8 cellular contexts compared by ENCODE assay signal in the genomic region with DNA sequence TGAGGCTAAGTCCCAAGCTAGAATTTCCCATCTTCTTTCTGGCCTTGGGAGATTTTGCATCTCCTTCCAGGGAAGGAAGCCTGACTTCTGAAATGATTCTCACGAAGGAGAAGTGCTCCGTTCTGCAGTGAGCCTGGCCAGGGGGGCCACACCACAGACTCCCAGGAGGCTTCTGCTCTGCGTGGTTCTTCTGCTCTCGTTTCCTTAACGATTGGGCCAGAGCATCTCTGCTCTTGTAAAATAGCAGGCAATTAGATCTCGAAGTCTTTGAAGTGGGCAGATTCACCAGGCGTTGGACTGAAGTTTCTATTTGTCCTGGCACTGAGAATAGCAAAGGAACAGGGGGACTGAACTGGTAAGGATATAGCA. TPM values are rescaled to one million over a fixed set of nuclear protein-coding genes. Genes with fewer than 3 reads are reported as not detected.
A peak's percentile ranks its signal among the peaks of the same experiment; 100 is the strongest.
DNase-seq lines count a peak whose midpoint lies in the region; ATAC-seq and TF ChIP-seq lines count a peak whose summit lies in the region.

No MANE protein-coding gene starts in this region.

- peaks cover 53% of the 10 kb centered on the region for H3K4me1 Mint-ChIP-seq in CD4-positive, alpha-beta T cell (ENCODE audit: low read depth)

- no peaks in the 10 kb centered on the region for H3K9me2 ChIP-seq in Karpas-422 (replicated peaks; ENCODE audit: insufficient read depth, low read length)

- WGBS in upper lobe of left lung, 2 donors: 49 to 57% methylated on average over 7 of the region's 7 CpGs

- H3K36me3 ChIP-seq in Karpas-422 (ENCODE audit: insufficient read depth, low read length): no peaks in the 10 kb centered on the region
- H3K36me3 ChIP-seq in fibroblast of lung (ENCODE audit: control insufficient read depth, insufficient read depth, low read length): no peaks in the 10 kb centered on the region
- no peaks in the 10 kb centered on the region for H3K36me3 ChIP-seq in upper lobe of left lung

- H3K4me2 ChIP-seq in Karpas-422 (ENCODE audit: low read depth, low read length, poor library complexity, severe bottlenecking): peak overlapping the region; percentile 61
- H3K4me2 ChIP-seq in fibroblast of lung (ENCODE audit: extremely low read depth, insufficient read depth, low read length): peak overlapping the region; percentile 79

- H3K4me1 ChIP-seq in Karpas-422 (ENCODE audit: low read length): peaks cover 23% of the 10 kb centered on the region
- H3K4me1 ChIP-seq in fibroblast of lung (ENCODE audit: control insufficient read depth, extremely low read depth, insufficient read depth, low read length): no peaks in the 10 kb centered on the region
- H3K4me1 ChIP-seq in upper lobe of left lung: peaks cover 12 to 18% (median 16%) of the 10 kb centered on the region in 4 donors

- H3K27ac Mint-ChIP-seq in CD4-positive, alpha-beta T cell: peak overlapping the region; percentile 72

- H3K9me3 ChIP-seq in CD4-positive, alpha-beta T cell (ENCODE audit: control insufficient read depth, low read length): peaks cover 13% of the 10 kb centered on the region
- H3K9me3 ChIP-seq in Karpas-422 (ENCODE audit: low read length): peaks cover 13% of the 10 kb centered on the region
- no peaks in the 10 kb centered on the region for H3K9me3 ChIP-seq in fibroblast of lung (ENCODE audit: control insufficient read depth, insufficient read depth, low read depth, low read length)
- H3K9me3 ChIP-seq in upper lobe of left lung: peaks cover 0 to 11% (median 4%) of the 10 kb centered on the region in 4 donors

- H4K20me1 ChIP-seq in Karpas-422 (ENCODE audit: insufficient read depth, low read depth, low read length) (peaks cover 13% of the 10 kb centered on the region), fibroblast of lung (ENCODE audit: control insufficient read depth, extremely low read depth, insufficient read depth, low read length) (no peaks in the 10 kb centered on the region)

- peak overlapping the region; percentile 22 for H3K27ac ChIP-seq in CD4-positive, alpha-beta T cell (ENCODE audit: low read depth, low read length)
- H3K27ac ChIP-seq in Karpas-422 (ENCODE audit: low read length) (no peak overlapping the region), fibroblast of lung (ENCODE audit: insufficient read depth, low read length) (no peak overlapping the region), upper lobe of left lung (peak overlapping the region in 2 of 4 donors; percentile 28 to 69), RWPE1 (no peak overlapping the region)

- peaks cover 4% of the 10 kb centered on the region for H3K9me3 Mint-ChIP-seq in CD4-positive, alpha-beta T cell

- no peak for TF ChIP-seq EP300 in upper lobe of left lung (IDR thresholded peaks at IDR 0.05)

- H3K79me2 ChIP-seq in Karpas-422 (ENCODE audit: low read length): no peaks in the 10 kb centered on the region
- H3K79me2 ChIP-seq in fibroblast of lung (ENCODE audit: control insufficient read depth, insufficient read depth, low read length): no peaks in the 10 kb centered on the region

- H3K27me3 Mint-ChIP-seq in CD4-positive, alpha-beta T cell: no peaks in the 10 kb centered on the region

- POLR2A ChIA-PET in CD4-positive, alpha-beta T cell (lab: Charles Lee): interaction anchor here (1.0 to 2.6 kb wide), 7 partner anchors 8 to 44 kb away, joined by 3 to 14 read pairs (median 7); no protein-coding TSS in a partner anchor
- POLR2A ChIA-PET in RWPE1 (lab: Yijun Ruan, JAX; ENCODE audit: low non-redundant PET): no interaction called here

- peak overlapping the region; percentile 40; the same call in 1 of the 2 replicates for H3K4me3 ChIP-seq in Karpas-422 (ENCODE audit: low read length)
- H3K4me3 ChIP-seq in fibroblast of lung (replicated peaks in 1 of 4; ENCODE audit: control extremely low read depth in 1 of 4, insufficient read depth in 1 of 4, low read depth in 3 of 4, low read length in 4 of 4): peak overlapping the region in 1 of 4 experiments; percentile 60
- H3K4me3 ChIP-seq in upper lobe of left lung: peak overlapping the region in 3 of 4 donors; percentile 35 to 47 (median 38)

- CTCF ChIA-PET in CD4-positive, alpha-beta T cell (lab: Charles Lee): interaction anchor here (0.9 to 2.2 kb wide), 4 partner anchors 23 to 51 kb away, joined by 3 to 13 read pairs (median 4); no protein-coding TSS in a partner anchor
- CTCF ChIA-PET in RWPE1 (lab: Yijun Ruan, JAX): no interaction called here

- H3K4me3 Mint-ChIP-seq in CD4-positive, alpha-beta T cell: peak overlapping the region; percentile 57

- TF ChIP-seq CTCF in CD4-positive, alpha-beta T cell (IDR thresholded peaks at IDR 0.05): no peak
- TF ChIP-seq CTCF in fibroblast of lung (conservative IDR thresholded peaks at IDR 0.05 in 1 of 2, IDR thresholded peaks at IDR 0.05 in 1 of 2; ENCODE audit: low read depth in 1 of 2, low read length in 2 of 2) (peak in 1 of 2 donors; percentile 0), upper lobe of left lung (IDR thresholded peaks at IDR 0.05) (no peak), RWPE1 (conservative IDR thresholded peaks at IDR 0.05; ENCODE audit: low read depth) (no peak)

- H3K9ac ChIP-seq in Karpas-422 (ENCODE audit: low read length) (peak overlapping the region; percentile 30), fibroblast of lung (ENCODE audit: insufficient read depth, low read length) (no peak overlapping the region)

- intact Hi-C loops in CD4-positive, alpha-beta T cell (cut with DNase I, micrococcal nuclease): loop anchor here in 1 of 2 experiments (10.0 kb wide), 1 partner anchor 139 kb away; no protein-coding TSS in a partner anchor

- H2AFZ ChIP-seq in Karpas-422 (ENCODE audit: low read length) (no peak overlapping the region), fibroblast of lung (ENCODE audit: low read length) (no peak overlapping the region)

- no peaks in the 10 kb centered on the region for H3K36me3 Mint-ChIP-seq in CD4-positive, alpha-beta T cell (ENCODE audit: low read depth)

- DNase-seq in CD4-positive, alpha-beta T cell: no peak
- peak; percentile 84 for DNase-seq in Karpas-422
- no peak for DNase-seq in fibroblast of lung (ENCODE audit: low read depth in 2 of 2)
- no peak for DNase-seq in upper lobe of left lung
- no peak for DNase-seq in cortex of kidney (lab: John Stamatoyannopoulos, UW)
- DNase-seq in RWPE1 (ENCODE audit: low spot score): no peak
- DNase-seq in NCI-H1694 treated with DMSO at 0.1 percent for 48 hours (lab: John Stamatoyannopoulos, UW): no peak

- H3K27me3 ChIP-seq in CD4-positive, alpha-beta T cell (ENCODE audit: control insufficient read depth, insufficient read depth, low read length): no peaks in the 10 kb centered on the region
- H3K27me3 ChIP-seq in Karpas-422 (ENCODE audit: low read length): 0 out of 2 replicates have a peak, but pooled peaks cover 6% of the 10 kb centered on the region
- H3K27me3 ChIP-seq in fibroblast of lung (ENCODE audit: control insufficient read depth, insufficient read depth, low read length): peaks cover 2% of the 10 kb centered on the region
- H3K27me3 ChIP-seq in upper lobe of left lung: no peaks in the 10 kb centered on the region

- peak; percentile 18 for ATAC-seq in CD4-positive, alpha-beta T cell (ENCODE audit: poor library complexity)
- ATAC-seq in GM19467 (IDR thresholded peaks at IDR 0.05; ENCODE audit: unreplicated experiment) (peak; percentile 39), upper lobe of left lung (ENCODE audit: low FRiP score in 2 of 2) (peak; percentile 37 to 66)

- TF ChIP-seq POLR2A in upper lobe of left lung (IDR thresholded peaks at IDR 0.05): no peak

RNA-seq across cellular contexts. Expression of a gene that starts 6.7 kb away (rescaled TPM):
- total RNA-seq in CD4-positive, alpha-beta T cell: 1 to 10 TPM; 6.7 to 7.8 TPM
- total RNA-seq in Karpas-422 (2014; rRNA removed; shearing (Covaris generic); ENCODE audit: low replicate concordance): not detected in 2 replicates
- total RNA-seq in fibroblast of lung: 0.50 and 0.51 TPM in 2 replicates
- polyA plus RNA-seq in fibroblast of lung: 0.21 TPM in 1 of 2 replicates, not detected in the other
- 0.23 TPM in 1 of 2 replicates, not detected in the other for polyA plus RNA-seq in fibroblast of lung (2012)
- polyA minus RNA-seq in fibroblast of lung (ENCODE audit: low replicate concordance): not detected in 2 replicates
- total RNA-seq in upper lobe of left lung: 10 to 100 TPM in 5 of 6 donors, 1 to 10 TPM in 1; 5.4 to 25.1 (median 10.8) TPM
